ENCODE assay signal across 18 cellular contexts in the genomic region with DNA sequence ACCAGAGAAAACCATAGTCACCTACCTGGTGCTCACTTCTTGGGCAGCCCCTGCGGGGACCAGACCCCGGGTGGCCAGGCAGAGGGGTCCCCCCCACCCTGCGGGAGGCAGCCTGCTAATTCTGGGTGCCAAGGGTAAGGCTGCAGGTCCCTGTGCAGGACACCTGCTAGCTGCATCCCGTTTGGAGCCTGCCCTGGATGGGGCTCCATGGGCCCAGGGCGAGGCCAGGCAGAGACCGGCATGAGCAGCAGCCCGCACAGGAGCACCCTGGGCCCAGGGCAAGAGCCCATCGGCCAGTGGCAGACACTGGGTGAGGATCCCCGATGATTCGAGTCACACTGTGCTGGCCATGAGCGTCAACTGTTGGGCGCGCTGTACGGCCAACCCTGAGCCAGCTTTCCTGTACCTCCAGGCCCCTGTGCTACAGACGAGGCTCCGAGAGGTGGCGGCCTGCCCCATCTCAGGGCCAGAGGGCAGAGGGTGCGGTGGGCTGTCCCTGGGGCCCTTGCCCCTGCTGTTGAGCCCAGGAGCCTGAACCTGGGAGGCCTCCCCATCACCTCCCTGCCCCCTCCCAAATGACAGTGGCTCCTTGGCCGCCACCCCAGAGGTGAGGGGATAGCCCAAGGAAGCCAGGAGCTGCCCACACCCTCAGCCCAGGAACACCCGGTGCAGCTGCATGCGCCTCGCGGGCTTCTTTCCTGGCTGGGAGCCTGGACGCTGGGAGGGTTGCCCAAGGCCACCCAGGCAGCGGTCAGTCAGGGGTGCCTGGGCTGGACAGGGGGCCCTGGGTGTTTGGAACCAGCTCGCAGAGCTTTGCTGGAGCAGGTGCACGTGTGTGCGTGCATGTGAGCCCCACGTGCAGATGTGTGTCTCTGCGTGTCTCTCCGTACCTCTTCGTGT. TPM values are rescaled to one million over a fixed set of nuclear protein-coding genes. Genes with fewer than 3 reads are reported as not detected.
DNase-seq lines count a peak whose midpoint lies in the region; ATAC-seq, FAIRE-seq and TF ChIP-seq lines count a peak whose summit lies in the region.
"Had no signal": no experiment of that assay in that cellular context is flagged by ENCODE, and none has a peak within 500 bp of the region (broad histone marks: within the 10 kb centered on the region; RNA-seq: fewer than 3 reads in every experiment).

No MANE protein-coding gene starts in this region.

- TF ChIP-seq POLR2A in ovary (IDR thresholded peaks at IDR 0.05) = no peak

- no peak for FAIRE-seq in RCC 7860 (lab: Jason Lieb, UNC)
- FAIRE-seq: GM12891 had no signal

- H3K4me1 ChIP-seq in BE2C = peaks cover under 1% of the 10 kb centered on the region
- peaks cover 60% of the 10 kb centered on the region for H3K4me1 ChIP-seq in SJSA1 (replicated peaks)
- H3K4me1 ChIP-seq in heart right ventricle = peaks cover 12 to 72% (median 57%) of the 10 kb centered on the region in 9 donors
- peaks cover 9% of the 10 kb centered on the region for H3K4me1 ChIP-seq in ovary (ENCODE audit: insufficient read depth)

- H3K27me3 ChIP-seq in BE2C = no peaks in the 10 kb centered on the region; the same call in 1 of the 2 replicates
- no peaks in the 10 kb centered on the region for H3K27me3 ChIP-seq in SJSA1 (replicated peaks)
- H3K27me3 ChIP-seq in heart right ventricle = peaks cover 0 to 19% (median 0%) of the 10 kb centered on the region in 7 donors
- no peaks in the 10 kb centered on the region for H3K27me3 ChIP-seq in ovary
- H3K27me3 ChIP-seq: brain microvascular endothelial cell had no signal

- intact Hi-C loops in heart right ventricle (cut with DNase I) (loop anchor here in 7 of 10 donors (2.0 to 10.0 kb wide), 6 partner anchors 59 to 153 kb away; a partner anchor contains a TSS), ovary (cut with DNase I) (loop anchor here in 3 of 4 donors (5.0 kb wide), 3 partner anchors 61 to 151 kb away; a partner anchor contains a TSS)

- WGBS in heart right ventricle, 2 donors = 72 to 80% methylated on average over 32 of the region's 32 CpGs
- 29 to 54% (median 42%) methylated on average over 17 to 32 of the region's 32 CpGs for WGBS in ovary, 3 donors

- H3K36me3 ChIP-seq in BE2C (no peaks in the 10 kb centered on the region), SJSA1 (0 out of 2 replicates have a peak, but pooled peaks cover 4% of the 10 kb centered on the region), heart right ventricle (no peaks in the 10 kb centered on the region), ovary (no peaks in the 10 kb centered on the region)
- H3K36me3 ChIP-seq: brain microvascular endothelial cell, HAP-1 had no signal

- H3K9me3 ChIP-seq in BE2C = no peaks in the 10 kb centered on the region
- no peaks in the 10 kb centered on the region for H3K9me3 ChIP-seq in SJSA1 (replicated peaks)
- H3K9me3 ChIP-seq in heart right ventricle = no peaks in the 10 kb centered on the region
- no peaks in the 10 kb centered on the region for H3K9me3 ChIP-seq in ovary
- H3K9me3 ChIP-seq: HAP-1 had no signal

- ATAC-seq in heart right ventricle (peak in 5 of 8 donors; percentile 27 to 48 (median 41)), HG02763 (IDR thresholded peaks at IDR 0.05; ENCODE audit: unreplicated experiment) (no peak)

- H3K27ac ChIP-seq in SJSA1 (peak overlapping the region; percentile 46; the same call in 1 of the 2 replicates), heart right ventricle (peak overlapping the region in 2 of 10 donors; percentile 4 to 15), ovary (no peak overlapping the region)
- H3K27ac ChIP-seq: brain microvascular endothelial cell had no signal

- DNase-seq in BE2C (peak; percentile 17), SJSA1 (ENCODE audit: low read depth in 1 of 2, low spot score in 2 of 2) (peak; percentile 74 to 79), heart right ventricle (peak in 1 of 2 donors; percentile 13), ovary (peak; percentile 66 to 86 (median 77)), RCC 7860 (ENCODE audit: low spot score) (no peak), DMS153 treated with DMSO at 0.1 percent for 48 hours (lab: John Stamatoyannopoulos, UW; ENCODE audit: unreplicated experiment) (no peak), NCI-H524 (lab: John Stamatoyannopoulos, UW) (no peak)
- DNase-seq: AML-193; brain microvascular endothelial cell; NCI-H1092 treated with DMSO at 0.1 percent for 48 hours; NCI-H510A; occipital lobe; RPMI8226; stimulated activated naive CD4-positive, alpha-beta T cell; T1000 had no signal

- H3K4me3 ChIP-seq in BE2C (ENCODE audit: low read depth, low read length) (no peak overlapping the region), SJSA1 (no peak overlapping the region), heart right ventricle (no peak overlapping the region), ovary (no peak overlapping the region)
- H3K4me3 ChIP-seq: HAP-1 had no signal

- no peak for TF ChIP-seq CTCF in BE2C (IDR thresholded peaks at IDR 0.05; ENCODE audit: low read depth, low read length)
- no peak for TF ChIP-seq CTCF in heart right ventricle (IDR thresholded peaks at IDR 0.05)
- no peak for TF ChIP-seq CTCF in ovary (IDR thresholded peaks at IDR 0.05)

- TF ChIP-seq EP300 in ovary (IDR thresholded peaks at IDR 0.05) = no peak

RNA-seq across cellular contexts. Expression of a gene that starts 47.7 kb away (rescaled TPM):
- 0.26 TPM for polyA plus RNA-seq in BE2C (2012; ENCODE audit: insufficient read depth, insufficient read length, low read depth)
- 0.21 and 0.22 TPM in 2 replicates for total RNA-seq in SJSA1 (2014; rRNA removed; shearing (Covaris generic))
- total RNA-seq in heart right ventricle = 1 to 10 TPM; 2.0 to 6.1 (median 3.9) TPM
- 1 to 10 TPM; 1.5 to 2.3 TPM for polyA plus RNA-seq in heart right ventricle
- total RNA-seq in ovary = 1 to 10 TPM in 5 of 7 donors, under 1 TPM in 2; 0.48 to 4.9 (median 1.9) TPM
- polyA plus RNA-seq in ovary = 1 to 10 TPM; 1.2 TPM

Comparison
In these comparisons a context has a peak if more than half of its experiments do, and no peak if none do; other contexts are left out.
1. DNase-seq: peak in BE2C (single experiment), SJSA1 (2 of 2) and ovary (5 of 5); none in RCC 7860 (single experiment), DMS153 treated with DMSO at 0.1 percent for 48 hours (single experiment) and NCI-H524 (0 of 2).